17 cellular contexts compared by ENCODE assay signal in genomic region chr9:20740304-20740703, GRCh38.
"Had no signal": no experiment of that assay in that cellular context is flagged by ENCODE, and none has a peak within 500 bp of the region (broad histone marks: within the 10 kb centered on the region; RNA-seq: fewer than 3 reads in every experiment).

No MANE protein-coding gene starts in this region.

- H3K27ac ChIP-seq: esophagus squamous epithelium, gastroesophageal sphincter, left ventricle myocardium inferior, lower lobe of right lung, right atrium auricular region had no signal

- H3K9me3 Mint-ChIP-seq: dendritic cell treated with granulocyte-macrophage colony-stimulating factor and Interleukin-4, amounts not matched to agents 40 ng/mL and 50 ng/mL, for 4 days had no signal

- H3K4me3 Mint-ChIP-seq: dendritic cell treated with granulocyte-macrophage colony-stimulating factor and Interleukin-4, amounts not matched to agents 40 ng/mL and 50 ng/mL, for 4 days had no signal

- DNase-seq: esophagus squamous epithelium; foreskin fibroblast; kidney; left cardiac atrium; left ventricle myocardium inferior; lower lobe of right lung; mesenchymal stem cell; midbrain; posterior cingulate gyrus; small intestine; stimulated activated CD4-positive, alpha-beta T cell treated with anti-CD3 and anti-CD28 coated beads, Interleukin-12 subunit alpha, Interleukin-12 subunit beta, amount 100 ng/mL, for 4 hours; stimulated activated naive CD4-positive, alpha-beta T cell treated with Interleukin-2 at 50 U/mL for 16 hours; trophoblast cell had no signal

- H3K4me3 ChIP-seq: esophagus squamous epithelium, gastroesophageal sphincter, left ventricle myocardium inferior, lower lobe of right lung, right atrium auricular region had no signal

- H3K9me3 ChIP-seq: esophagus squamous epithelium, gastroesophageal sphincter, left ventricle myocardium inferior, lower lobe of right lung, right atrium auricular region had no signal

- ATAC-seq: gastroesophageal sphincter, left cardiac atrium, lower lobe of right lung had no signal

- FAIRE-seq: colon, kidney, small intestine had no signal

- H3K27ac Mint-ChIP-seq: dendritic cell treated with granulocyte-macrophage colony-stimulating factor and Interleukin-4, amounts not matched to agents 40 ng/mL and 50 ng/mL, for 4 days had no signal

- H3K4me1 ChIP-seq: esophagus squamous epithelium, gastroesophageal sphincter, lower lobe of right lung had no signal

- H3K27me3 ChIP-seq: esophagus squamous epithelium, gastroesophageal sphincter, right atrium auricular region had no signal

- H3K27me3 Mint-ChIP-seq: dendritic cell treated with granulocyte-macrophage colony-stimulating factor and Interleukin-4, amounts not matched to agents 40 ng/mL and 50 ng/mL, for 4 days had no signal
